ENCODE assay signal across 8 cellular contexts in genomic region chr6:154773610-154774089, GRCh38.
A peak's percentile ranks its signal among the peaks of the same experiment; 100 is the strongest.
DNase-seq lines count a peak whose midpoint lies in the region; ATAC-seq lines count a peak whose summit lies in the region.

No MANE protein-coding gene starts in this region.

- ATAC-seq in GM21526 (IDR thresholded peaks at IDR 0.05; ENCODE audit: low FRiP score, unreplicated experiment): peak; percentile 94
- ATAC-seq in HG03135 (IDR thresholded peaks at IDR 0.05; ENCODE audit: unreplicated experiment): peak; percentile 94
- peak; percentile 94 for ATAC-seq in stimulated activated effector memory CD8-positive, alpha-beta T cell treated with anti-CD3 and anti-CD28 coated beads, Interleukin-12 subunit alpha, Interleukin-12 subunit beta, amount 100 ng/mL, for 72 hours

- intact Hi-C loops in head of caudate nucleus (cut with DNase I): no loop called here

- peaks cover 20% of the 10 kb centered on the region for H3K36me3 Mint-ChIP-seq in activated naive CD4-positive, alpha-beta T cell treated with anti-CD3 and anti-CD28 coated beads, Interleukin-2, amount 50 U/mL, for 24 hours
- H3K36me3 Mint-ChIP-seq in activated naive CD4-positive, alpha-beta T cell treated with anti-CD3 and anti-CD28 coated beads, Interleukin-2, amount 10 ng/mL, durations not matched to agents 7 days and 5 days: peaks cover 25% of the 10 kb centered on the region
- peaks cover 50% of the 10 kb centered on the region for H3K36me3 Mint-ChIP-seq in stimulated activated effector memory CD8-positive, alpha-beta T cell treated with anti-CD3 and anti-CD28 coated beads, Interleukin-12 subunit alpha, Interleukin-12 subunit beta, amount 100 ng/mL, for 72 hours

- no peaks in the 10 kb centered on the region for H3K27me3 Mint-ChIP-seq in activated naive CD4-positive, alpha-beta T cell treated with anti-CD3 and anti-CD28 coated beads, Interleukin-2, amount 50 U/mL, for 24 hours
- H3K27me3 Mint-ChIP-seq in activated naive CD4-positive, alpha-beta T cell treated with anti-CD3 and anti-CD28 coated beads, Interleukin-2, amount 10 ng/mL, durations not matched to agents 7 days and 5 days: no peaks in the 10 kb centered on the region

- peak overlapping the region; percentile 55 for H3K27ac Mint-ChIP-seq in activated naive CD4-positive, alpha-beta T cell treated with anti-CD3 and anti-CD28 coated beads, Interleukin-2, amount 50 U/mL, for 24 hours
- H3K27ac Mint-ChIP-seq in activated naive CD4-positive, alpha-beta T cell treated with anti-CD3 and anti-CD28 coated beads, Interleukin-2, amount 10 ng/mL, durations not matched to agents 7 days and 5 days: no peak overlapping the region
- H3K27ac Mint-ChIP-seq in stimulated activated effector memory CD8-positive, alpha-beta T cell treated with anti-CD3 and anti-CD28 coated beads, Interleukin-12 subunit alpha, Interleukin-12 subunit beta, amount 100 ng/mL, for 72 hours: no peak overlapping the region

- DNase-seq in activated naive CD4-positive, alpha-beta T cell treated with anti-CD3 and anti-CD28 coated beads, Interleukin-2, amount 10 ng/mL, durations not matched to agents 7 days and 5 days: no peak
- no peak for DNase-seq in stimulated activated effector memory CD8-positive, alpha-beta T cell treated with anti-CD3 and anti-CD28 coated beads, Interleukin-12 subunit alpha, Interleukin-12 subunit beta, amount 100 ng/mL, for 72 hours (ENCODE audit: low spot score in 2 of 2)
- DNase-seq in head of caudate nucleus (no peak), DMS153 (lab: John Stamatoyannopoulos, UW) (no peak), KG1 (lab: John Stamatoyannopoulos, UW) (no peak)

- CTCF ChIA-PET in activated naive CD4-positive, alpha-beta T cell treated with anti-CD3 and anti-CD28 coated beads, Interleukin-2, amount 10 ng/mL, durations not matched to agents 7 days and 5 days (lab: Charles Lee): interaction anchor here (0.8 to 1.5 kb wide), 2 partner anchors 31 to 98 kb away, joined by 3 to 4 read pairs; no protein-coding TSS in a partner anchor

- peak overlapping the region; percentile 51 for H3K4me3 Mint-ChIP-seq in activated naive CD4-positive, alpha-beta T cell treated with anti-CD3 and anti-CD28 coated beads, Interleukin-2, amount 50 U/mL, for 24 hours
- H3K4me3 Mint-ChIP-seq in activated naive CD4-positive, alpha-beta T cell treated with anti-CD3 and anti-CD28 coated beads, Interleukin-2, amount 10 ng/mL, durations not matched to agents 7 days and 5 days: no peak overlapping the region
- peak overlapping the region; percentile 39 for H3K4me3 Mint-ChIP-seq in stimulated activated effector memory CD8-positive, alpha-beta T cell treated with anti-CD3 and anti-CD28 coated beads, Interleukin-12 subunit alpha, Interleukin-12 subunit beta, amount 100 ng/mL, for 72 hours

- H3K4me1 Mint-ChIP-seq in activated naive CD4-positive, alpha-beta T cell treated with anti-CD3 and anti-CD28 coated beads, Interleukin-2, amount 50 U/mL, for 24 hours: peaks cover 72% of the 10 kb centered on the region
- peaks cover 20% of the 10 kb centered on the region for H3K4me1 Mint-ChIP-seq in activated naive CD4-positive, alpha-beta T cell treated with anti-CD3 and anti-CD28 coated beads, Interleukin-2, amount 10 ng/mL, durations not matched to agents 7 days and 5 days
- H3K4me1 Mint-ChIP-seq in stimulated activated effector memory CD8-positive, alpha-beta T cell treated with anti-CD3 and anti-CD28 coated beads, Interleukin-12 subunit alpha, Interleukin-12 subunit beta, amount 100 ng/mL, for 72 hours: peaks cover 47% of the 10 kb centered on the region

- H3K9me3 Mint-ChIP-seq in activated naive CD4-positive, alpha-beta T cell treated with anti-CD3 and anti-CD28 coated beads, Interleukin-2, amount 50 U/mL, for 24 hours: no peaks in the 10 kb centered on the region
- no peaks in the 10 kb centered on the region for H3K9me3 Mint-ChIP-seq in activated naive CD4-positive, alpha-beta T cell treated with anti-CD3 and anti-CD28 coated beads, Interleukin-2, amount 10 ng/mL, durations not matched to agents 7 days and 5 days
- H3K9me3 Mint-ChIP-seq in stimulated activated effector memory CD8-positive, alpha-beta T cell treated with anti-CD3 and anti-CD28 coated beads, Interleukin-12 subunit alpha, Interleukin-12 subunit beta, amount 100 ng/mL, for 72 hours: no peaks in the 10 kb centered on the region
